1 cellular context compared by ENCODE assay signal in the genomic region with DNA sequence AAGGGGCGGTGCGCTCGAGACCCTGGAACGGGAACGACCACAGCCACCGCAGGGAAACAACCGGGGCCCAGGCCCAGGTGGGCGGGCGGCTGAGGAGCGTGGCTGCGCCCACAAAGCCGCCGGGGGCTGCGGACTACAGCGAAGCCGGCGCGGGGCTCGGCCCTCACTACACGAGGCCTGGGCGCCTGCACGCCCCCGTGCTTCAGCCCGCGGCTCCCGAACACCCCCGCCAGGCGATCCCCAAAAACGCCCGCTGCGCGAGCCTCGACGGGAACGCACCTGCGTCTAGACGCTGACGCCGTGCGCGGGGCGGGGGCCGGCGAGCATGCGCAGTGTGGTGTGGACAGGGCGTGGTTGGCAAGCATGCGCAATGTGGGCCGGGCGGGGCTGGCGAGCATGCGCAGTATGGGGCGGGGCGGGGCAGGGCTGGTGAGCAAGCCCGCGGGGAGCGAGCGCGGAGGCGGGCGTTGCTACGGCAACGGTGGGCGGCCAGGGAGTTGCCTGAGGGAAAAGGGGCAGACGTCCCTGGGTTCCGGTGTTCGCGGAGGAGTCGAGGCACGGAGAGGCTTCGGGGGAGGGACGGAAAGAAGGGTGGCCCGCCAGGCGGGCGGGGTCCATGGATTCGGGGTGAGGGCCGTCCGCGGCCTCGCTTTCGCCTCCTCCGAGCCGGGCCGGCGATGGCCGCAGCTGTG.
A peak's percentile ranks its signal among the peaks of the same experiment; 100 is the strongest.
TF ChIP-seq lines count a peak whose summit lies in the region.

Gene RNF32 (plus strand): TSS at position 518 of the 692 bp plus-strand sequence. CDS start 3,104 bp downstream, outside the sequence.

TF ChIP-seq in K562, 482 proteins besides CTCF, POLR2A, EP300 and RAD21 (continued from another document and continues in another):
- TF ChIP-seq RERE (CRISPR knock-in tag; IDR thresholded peaks at IDR 0.05; ENCODE audit: borderline replicate concordance): peak; percentile 89; the same call in 1 of the 2 replicates
- TF ChIP-seq, protein P1, sequence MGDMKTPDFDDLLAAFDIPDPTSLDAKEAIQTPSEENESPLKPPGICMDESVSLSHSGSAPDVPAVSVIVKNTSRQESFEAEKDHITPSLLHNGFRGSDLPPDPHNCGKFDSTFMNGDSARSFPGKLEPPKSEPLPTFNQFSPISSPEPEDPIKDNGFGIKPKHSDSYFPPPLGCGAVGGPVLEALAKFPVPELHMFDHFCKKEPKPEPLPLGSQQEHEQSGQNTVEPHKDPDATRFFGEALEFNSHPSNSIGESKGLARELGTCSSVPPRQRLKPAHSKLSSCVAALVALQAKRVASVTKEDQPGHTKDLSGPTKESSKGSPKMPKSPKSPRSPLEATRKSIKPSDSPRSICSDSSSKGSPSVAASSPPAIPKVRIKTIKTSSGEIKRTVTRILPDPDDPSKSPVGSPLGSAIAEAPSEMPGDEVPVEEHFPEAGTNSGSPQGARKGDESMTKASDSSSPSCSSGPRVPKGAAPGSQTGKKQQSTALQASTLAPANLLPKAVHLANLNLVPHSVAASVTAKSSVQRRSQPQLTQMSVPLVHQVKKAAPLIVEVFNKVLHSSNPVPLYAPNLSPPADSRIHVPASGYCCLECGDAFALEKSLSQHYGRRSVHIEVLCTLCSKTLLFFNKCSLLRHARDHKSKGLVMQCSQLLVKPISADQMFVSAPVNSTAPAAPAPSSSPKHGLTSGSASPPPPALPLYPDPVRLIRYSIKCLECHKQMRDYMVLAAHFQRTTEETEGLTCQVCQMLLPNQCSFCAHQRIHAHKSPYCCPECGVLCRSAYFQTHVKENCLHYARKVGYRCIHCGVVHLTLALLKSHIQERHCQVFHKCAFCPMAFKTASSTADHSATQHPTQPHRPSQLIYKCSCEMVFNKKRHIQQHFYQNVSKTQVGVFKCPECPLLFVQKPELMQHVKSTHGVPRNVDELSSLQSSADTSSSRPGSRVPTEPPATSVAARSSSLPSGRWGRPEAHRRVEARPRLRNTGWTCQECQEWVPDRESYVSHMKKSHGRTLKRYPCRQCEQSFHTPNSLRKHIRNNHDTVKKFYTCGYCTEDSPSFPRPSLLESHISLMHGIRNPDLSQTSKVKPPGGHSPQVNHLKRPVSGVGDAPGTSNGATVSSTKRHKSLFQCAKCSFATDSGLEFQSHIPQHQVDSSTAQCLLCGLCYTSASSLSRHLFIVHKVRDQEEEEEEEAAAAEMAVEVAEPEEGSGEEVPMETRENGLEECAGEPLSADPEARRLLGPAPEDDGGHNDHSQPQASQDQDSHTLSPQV (IDR thresholded peaks at IDR 0.05): peak; percentile 92
- TF ChIP-seq NR3C1 (CRISPR knock-in tag; IDR thresholded peaks at IDR 0.05): peak; percentile 95
- no peak for TF ChIP-seq XRCC3 (IDR thresholded peaks at IDR 0.05)
- no peak for TF ChIP-seq THRAP3 (IDR thresholded peaks at IDR 0.05; ENCODE audit: borderline replicate concordance)
- peak; percentile 100 for TF ChIP-seq L3MBTL2 (IDR thresholded peaks at IDR 0.05)
- TF ChIP-seq BHLHE40 (IDR thresholded peaks at IDR 0.05; ENCODE audit: low read length): peak; percentile 39
- TF ChIP-seq CBX1 (IDR thresholded peaks at IDR 0.05; ENCODE audit: low read depth): peak; percentile 85; the same call in 1 of the 2 replicates
- peak; percentile 73 for TF ChIP-seq POLR2AphosphoS5 (IDR thresholded peaks at IDR 0.05; ENCODE audit: control insufficient read depth, insufficient read depth, low read depth, low read length)
- peak in 1 of 2 experiments; percentile 88 for TF ChIP-seq NCOA2 (IDR thresholded peaks at IDR 0.05; ENCODE audit: partially characterized antibody in 2 of 2)
- TF ChIP-seq, protein P2, sequence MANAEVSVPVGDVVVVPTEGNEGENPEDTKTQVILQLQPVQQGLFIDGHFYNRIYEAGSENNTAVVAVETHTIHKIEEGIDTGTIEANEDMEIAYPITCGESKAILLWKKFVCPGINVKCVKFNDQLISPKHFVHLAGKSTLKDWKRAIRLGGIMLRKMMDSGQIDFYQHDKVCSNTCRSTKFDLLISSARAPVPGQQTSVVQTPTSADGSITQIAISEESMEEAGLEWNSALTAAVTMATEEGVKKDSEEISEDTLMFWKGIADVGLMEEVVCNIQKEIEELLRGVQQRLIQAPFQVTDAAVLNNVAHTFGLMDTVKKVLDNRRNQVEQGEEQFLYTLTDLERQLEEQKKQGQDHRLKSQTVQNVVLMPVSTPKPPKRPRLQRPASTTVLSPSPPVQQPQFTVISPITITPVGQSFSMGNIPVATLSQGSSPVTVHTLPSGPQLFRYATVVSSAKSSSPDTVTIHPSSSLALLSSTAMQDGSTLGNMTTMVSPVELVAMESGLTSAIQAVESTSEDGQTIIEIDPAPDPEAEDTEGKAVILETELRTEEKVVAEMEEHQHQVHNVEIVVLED (CRISPR knock-in tag; IDR thresholded peaks at IDR 0.05): peak; percentile 99
- TF ChIP-seq NRF1 (conservative IDR thresholded peaks at IDR 0.05 in 1 of 2, IDR thresholded peaks at IDR 0.05 in 1 of 2): peak; percentile 99
- TF ChIP-seq, protein P3, sequence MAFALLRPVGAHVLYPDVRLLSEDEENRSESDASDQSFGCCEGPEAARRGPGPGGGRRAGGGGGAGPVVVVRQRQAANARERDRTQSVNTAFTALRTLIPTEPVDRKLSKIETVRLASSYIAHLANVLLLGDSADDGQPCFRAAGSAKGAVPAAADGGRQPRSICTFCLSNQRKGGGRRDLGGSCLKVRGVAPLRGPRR (CRISPR knock-in tag; IDR thresholded peaks at IDR 0.05): no peak
- peak; percentile 60; the same call in 1 of the 2 replicates for TF ChIP-seq NR2C2 (CRISPR knock-in tag; IDR thresholded peaks at IDR 0.05)
- TF ChIP-seq NR2C2 (tag; IDR thresholded peaks at IDR 0.05): no peak; the same call in 1 of the 2 replicates
- no peak for TF ChIP-seq RBM39 (optimal IDR thresholded peaks at IDR 0.05; ENCODE audit: low read depth, low read length)
- peak; percentile 84 for TF ChIP-seq NEUROD1 (IDR thresholded peaks at IDR 0.05; ENCODE audit: borderline replicate concordance, low read depth, low read length, partially characterized antibody)
- TF ChIP-seq COPS2 (conservative IDR thresholded peaks at IDR 0.05): no peak
- TF ChIP-seq, protein P4, sequence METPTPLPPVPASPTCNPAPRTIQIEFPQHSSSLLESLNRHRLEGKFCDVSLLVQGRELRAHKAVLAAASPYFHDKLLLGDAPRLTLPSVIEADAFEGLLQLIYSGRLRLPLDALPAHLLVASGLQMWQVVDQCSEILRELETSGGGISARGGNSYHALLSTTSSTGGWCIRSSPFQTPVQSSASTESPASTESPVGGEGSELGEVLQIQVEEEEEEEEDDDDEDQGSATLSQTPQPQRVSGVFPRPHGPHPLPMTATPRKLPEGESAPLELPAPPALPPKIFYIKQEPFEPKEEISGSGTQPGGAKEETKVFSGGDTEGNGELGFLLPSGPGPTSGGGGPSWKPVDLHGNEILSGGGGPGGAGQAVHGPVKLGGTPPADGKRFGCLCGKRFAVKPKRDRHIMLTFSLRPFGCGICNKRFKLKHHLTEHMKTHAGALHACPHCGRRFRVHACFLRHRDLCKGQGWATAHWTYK (CRISPR knock-in tag; IDR thresholded peaks at IDR 0.05): 0 out of 2 replicates have a peak, but pooled peaks have one; percentile 45
- TF ChIP-seq ZNF354B (CRISPR knock-in tag; IDR thresholded peaks at IDR 0.05): 0 out of 2 replicates have a peak, but pooled peaks have one; percentile 18
- peak; percentile 93 for TF ChIP-seq KDM5B (IDR thresholded peaks at IDR 0.05; ENCODE audit: insufficient replicate concordance, low read depth, low read length)
- TF ChIP-seq SMC3 (conservative IDR thresholded peaks at IDR 0.05; ENCODE audit: insufficient read depth, low read depth, low read length): 0 out of 2 replicates have a peak, but pooled peaks have one; percentile 26
- TF ChIP-seq MCM5 (IDR thresholded peaks at IDR 0.05; ENCODE audit: low read depth): no peak
- TF ChIP-seq ZNF444 (CRISPR knock-in tag; IDR thresholded peaks at IDR 0.05): no peak
- TF ChIP-seq, protein P5, sequence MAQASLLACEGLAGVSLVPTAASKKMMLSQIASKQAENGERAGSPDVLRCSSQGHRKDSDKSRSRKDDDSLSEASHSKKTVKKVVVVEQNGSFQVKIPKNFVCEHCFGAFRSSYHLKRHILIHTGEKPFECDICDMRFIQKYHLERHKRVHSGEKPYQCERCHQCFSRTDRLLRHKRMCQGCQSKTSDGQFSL (CRISPR knock-in tag; IDR thresholded peaks at IDR 0.05): no peak
- TF ChIP-seq, protein P5 (tag; IDR thresholded peaks at IDR 0.05): 0 out of 4 replicates have a peak, but pooled peaks of 1 of the 2 experiments have one; percentile 46
- TF ChIP-seq RBM15 (IDR thresholded peaks at IDR 0.05; ENCODE audit: insufficient read depth, low read length): no peak
- peak; percentile 90 for TF ChIP-seq POLR2G (IDR thresholded peaks at IDR 0.05; ENCODE audit: low read depth, low read length)
- TF ChIP-seq LCOR (CRISPR knock-in tag; IDR thresholded peaks at IDR 0.05): peak; percentile 98
- peak; percentile 93 for TF ChIP-seq U2AF1 (optimal IDR thresholded peaks at IDR 0.05; ENCODE audit: low read depth, low read length)
- TF ChIP-seq E2F5 (CRISPR knock-in tag; IDR thresholded peaks at IDR 0.05): peak; percentile 94; the same call in 1 of the 2 replicates
- peak; percentile 8; the same call in 1 of the 2 replicates for TF ChIP-seq ZNF395 (CRISPR knock-in tag; IDR thresholded peaks at IDR 0.05)
- TF ChIP-seq PRDM10 (IDR thresholded peaks at IDR 0.05; ENCODE audit: partially characterized antibody): peak; percentile 30
